In the genomic region with DNA sequence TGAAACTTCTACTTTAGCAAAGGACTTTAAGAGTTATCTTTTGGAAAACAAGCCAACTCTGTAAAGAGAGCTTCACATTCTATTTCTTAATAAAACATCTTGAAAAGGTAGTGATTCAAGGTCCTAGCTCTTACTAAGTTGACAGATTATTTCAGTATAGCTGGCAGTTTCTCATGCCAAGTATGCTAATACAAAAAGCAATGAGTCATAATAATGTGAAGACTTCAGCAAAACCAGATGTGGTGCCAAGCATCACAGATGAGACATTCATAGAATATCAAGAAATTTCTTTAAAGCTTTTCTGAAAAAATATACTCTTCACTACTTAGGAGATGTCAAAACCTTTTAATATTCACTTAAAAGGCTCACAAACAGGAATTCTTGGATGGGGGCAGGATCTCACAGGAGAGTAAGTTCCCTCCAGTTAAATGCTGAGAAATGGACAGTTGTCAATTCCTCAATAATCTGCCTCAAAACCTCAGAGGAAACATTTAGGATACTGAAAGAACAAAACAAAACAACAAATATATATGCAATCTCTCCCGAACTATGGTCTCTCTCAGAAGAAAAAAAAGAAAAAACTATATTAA, we compare ENCODE assay signal across 1 cellular context.
TF ChIP-seq lines count a peak whose summit lies in the region.

No MANE protein-coding gene starts in this region.

TF ChIP-seq in GM23338, 12 proteins besides CTCF, POLR2A, EP300 and RAD21 (continued from another document):
- TF ChIP-seq, protein P1, sequence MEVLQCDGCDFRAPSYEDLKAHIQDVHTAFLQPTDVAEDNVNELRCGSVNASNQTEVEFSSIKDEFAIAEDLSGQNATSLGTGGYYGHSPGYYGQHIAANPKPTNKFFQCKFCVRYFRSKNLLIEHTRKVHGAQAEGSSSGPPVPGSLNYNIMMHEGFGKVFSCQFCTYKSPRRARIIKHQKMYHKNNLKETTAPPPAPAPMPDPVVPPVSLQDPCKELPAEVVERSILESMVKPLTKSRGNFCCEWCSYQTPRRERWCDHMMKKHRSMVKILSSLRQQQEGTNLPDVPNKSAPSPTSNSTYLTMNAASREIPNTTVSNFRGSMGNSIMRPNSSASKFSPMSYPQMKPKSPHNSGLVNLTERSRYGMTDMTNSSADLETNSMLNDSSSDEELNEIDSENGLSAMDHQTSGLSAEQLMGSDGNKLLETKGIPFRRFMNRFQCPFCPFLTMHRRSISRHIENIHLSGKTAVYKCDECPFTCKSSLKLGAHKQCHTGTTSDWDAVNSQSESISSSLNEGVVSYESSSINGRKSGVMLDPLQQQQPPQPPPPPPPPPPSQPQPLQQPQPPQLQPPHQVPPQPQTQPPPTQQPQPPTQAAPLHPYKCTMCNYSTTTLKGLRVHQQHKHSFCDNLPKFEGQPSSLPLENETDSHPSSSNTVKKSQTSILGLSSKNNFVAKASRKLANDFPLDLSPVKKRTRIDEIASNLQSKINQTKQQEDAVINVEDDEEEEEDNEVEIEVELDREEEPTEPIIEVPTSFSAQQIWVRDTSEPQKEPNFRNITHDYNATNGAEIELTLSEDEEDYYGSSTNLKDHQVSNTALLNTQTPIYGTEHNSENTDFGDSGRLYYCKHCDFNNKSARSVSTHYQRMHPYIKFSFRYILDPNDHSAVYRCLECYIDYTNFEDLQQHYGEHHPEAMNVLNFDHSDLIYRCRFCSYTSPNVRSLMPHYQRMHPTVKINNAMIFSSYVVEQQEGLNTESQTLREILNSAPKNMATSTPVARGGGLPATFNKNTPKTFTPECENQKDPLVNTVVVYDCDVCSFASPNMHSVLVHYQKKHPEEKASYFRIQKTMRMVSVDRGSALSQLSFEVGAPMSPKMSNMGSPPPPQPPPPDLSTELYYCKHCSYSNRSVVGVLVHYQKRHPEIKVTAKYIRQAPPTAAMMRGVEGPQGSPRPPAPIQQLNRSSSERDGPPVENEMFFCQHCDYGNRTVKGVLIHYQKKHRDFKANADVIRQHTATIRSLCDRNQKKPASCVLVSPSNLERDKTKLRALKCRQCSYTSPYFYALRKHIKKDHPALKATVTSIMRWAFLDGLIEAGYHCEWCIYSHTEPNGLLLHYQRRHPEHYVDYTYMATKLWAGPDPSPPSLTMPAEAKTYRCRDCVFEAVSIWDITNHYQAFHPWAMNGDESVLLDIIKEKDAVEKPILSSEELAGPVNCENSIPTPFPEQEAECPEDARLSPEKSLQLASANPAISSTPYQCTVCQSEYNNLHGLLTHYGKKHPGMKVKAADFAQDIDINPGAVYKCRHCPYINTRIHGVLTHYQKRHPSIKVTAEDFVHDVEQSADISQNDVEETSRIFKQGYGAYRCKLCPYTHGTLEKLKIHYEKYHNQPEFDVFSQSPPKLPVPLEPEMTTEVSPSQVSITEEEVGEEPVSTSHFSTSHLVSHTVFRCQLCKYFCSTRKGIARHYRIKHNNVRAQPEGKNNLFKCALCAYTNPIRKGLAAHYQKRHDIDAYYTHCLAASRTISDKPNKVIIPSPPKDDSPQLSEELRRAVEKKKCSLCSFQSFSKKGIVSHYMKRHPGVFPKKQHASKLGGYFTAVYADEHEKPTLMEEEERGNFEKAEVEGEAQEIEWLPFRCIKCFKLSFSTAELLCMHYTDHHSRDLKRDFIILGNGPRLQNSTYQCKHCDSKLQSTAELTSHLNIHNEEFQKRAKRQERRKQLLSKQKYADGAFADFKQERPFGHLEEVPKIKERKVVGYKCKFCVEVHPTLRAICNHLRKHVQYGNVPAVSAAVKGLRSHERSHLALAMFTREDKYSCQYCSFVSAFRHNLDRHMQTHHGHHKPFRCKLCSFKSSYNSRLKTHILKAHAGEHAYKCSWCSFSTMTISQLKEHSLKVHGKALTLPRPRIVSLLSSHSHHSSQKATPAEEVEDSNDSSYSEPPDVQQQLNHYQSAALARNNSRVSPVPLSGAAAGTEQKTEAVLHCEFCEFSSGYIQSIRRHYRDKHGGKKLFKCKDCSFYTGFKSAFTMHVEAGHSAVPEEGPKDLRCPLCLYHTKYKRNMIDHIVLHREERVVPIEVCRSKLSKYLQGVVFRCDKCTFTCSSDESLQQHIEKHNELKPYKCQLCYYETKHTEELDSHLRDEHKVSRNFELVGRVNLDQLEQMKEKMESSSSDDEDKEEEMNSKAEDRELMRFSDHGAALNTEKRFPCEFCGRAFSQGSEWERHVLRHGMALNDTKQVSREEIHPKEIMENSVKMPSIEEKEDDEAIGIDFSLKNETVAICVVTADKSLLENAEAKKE (CRISPR knock-in tag; IDR thresholded peaks at IDR 0.05): no peak
- TF ChIP-seq ZNF331 (CRISPR knock-in tag; IDR thresholded peaks at IDR 0.05; ENCODE audit: low read depth) (no peak), CREB1 (CRISPR knock-in tag; IDR thresholded peaks at IDR 0.05; ENCODE audit: low read depth) (no peak), EZH2phosphoT487 (IDR thresholded peaks at IDR 0.05; ENCODE audit: unreplicated experiment) (no peak), NANOG (IDR thresholded peaks at IDR 0.05; ENCODE audit: borderline replicate concordance) (no peak)
